25 cellular contexts compared by ENCODE assay signal in the genomic region with DNA sequence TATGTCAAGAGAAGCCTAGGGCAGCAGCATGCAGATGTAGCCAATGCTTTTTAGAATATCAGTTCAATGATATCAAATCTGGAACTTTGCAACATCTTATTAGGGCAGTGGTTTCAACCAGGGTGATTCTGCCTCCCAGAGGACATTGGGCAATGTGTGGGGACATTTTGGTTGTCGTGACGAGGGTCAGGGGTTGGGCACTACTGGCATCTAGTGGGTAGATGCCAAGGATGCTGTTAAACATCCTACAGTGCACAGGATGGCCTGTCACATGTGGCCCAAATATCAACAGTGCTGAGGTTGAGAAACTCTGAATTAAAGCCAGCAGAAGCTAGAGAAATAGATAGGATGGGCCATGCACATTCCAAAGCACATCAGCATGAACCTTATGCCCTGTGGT.
A peak's percentile ranks its signal among the peaks of the same experiment; 100 is the strongest.
DNase-seq lines count a peak whose midpoint lies in the region; ATAC-seq, FAIRE-seq and TF ChIP-seq lines count a peak whose summit lies in the region.
"Had no signal": no experiment of that assay in that cellular context is flagged by ENCODE, and none has a peak within 500 bp of the region (broad histone marks: within the 10 kb centered on the region; RNA-seq: fewer than 3 reads in every experiment).

No MANE protein-coding gene starts in this region.

- TF ChIP-seq EP300 in gastroesophageal sphincter (IDR thresholded peaks at IDR 0.05) (no peak), tibial nerve (IDR thresholded peaks at IDR 0.05) (no peak)

- H3K27me3 ChIP-seq in PC-3 (ENCODE audit: low read length): no peaks in the 10 kb centered on the region
- no peaks in the 10 kb centered on the region for H3K27me3 ChIP-seq in gastroesophageal sphincter
- H3K27me3 ChIP-seq in thyroid gland: no peaks in the 10 kb centered on the region
- H3K27me3 ChIP-seq in brain microvascular endothelial cell (replicated peaks): no peaks in the 10 kb centered on the region
- no peaks in the 10 kb centered on the region for H3K27me3 ChIP-seq in tibial nerve
- H3K27me3 ChIP-seq in endodermal cell (ENCODE audit: control insufficient read depth, insufficient read depth, low read length, poor library complexity, severe bottlenecking): no peaks in the 10 kb centered on the region
- H3K27me3 ChIP-seq: MG63, SJSA1 had no signal

- H3K27me3 Mint-ChIP-seq in endodermal cell (ENCODE audit: insufficient read depth): no peaks in the 10 kb centered on the region

- H3K9me3 Mint-ChIP-seq in endodermal cell: peaks cover 26% of the 10 kb centered on the region
- H3K9me3 Mint-ChIP-seq: activated naive CD8-positive, alpha-beta T cell treated with anti-CD3 and anti-CD28 coated beads, Interleukin-2, amount 50 U/mL, for 24 hours; CD8-positive, alpha-beta T cell; immature natural killer cell had no signal

- H3K4me1 ChIP-seq in PC-3 (ENCODE audit: insufficient read depth, low read length) (no peaks in the 10 kb centered on the region), gastroesophageal sphincter (peaks cover 0 to 31% (median 0%) of the 10 kb centered on the region in 3 donors), thyroid gland (peaks cover 0 to 4% of the 10 kb centered on the region in 2 donors), tibial nerve (no peaks in the 10 kb centered on the region), endodermal cell (ENCODE audit: control insufficient read depth, insufficient read depth, low read length) (no peaks in the 10 kb centered on the region)
- H3K4me1 ChIP-seq: SJSA1 had no signal

- no TSS peak for BruUV-seq in PC-3 (replicated peaks; lab: Mats Ljungman, UMichigan)

- in situ Hi-C loops in brain microvascular endothelial cell (cut with HindIII; ENCODE audit: low pct_ligation_motif_present, low sequenced_read_pairs): no loop called here

- no CpG with 5 or more reads among the region's 2 CpGs for WGBS in gastroesophageal sphincter (ENCODE audit: low coverage in 1 of 2), 2 donors
- 85 to 100% methylated on average over 2 of the region's 2 CpGs for WGBS in thyroid gland, 2 donors
- 71 to 84% methylated on average over 2 of the region's 2 CpGs for WGBS in tibial nerve, 2 donors
- WGBS in endodermal cell (ENCODE audit: insufficient coverage in 1 of 2, insufficient read length in 1 of 2), 2 experiments: 80 to 89% methylated on average over 1 to 2 of the region's 2 CpGs

- no peaks in the 10 kb centered on the region for H3F3A ChIP-seq in PC-3 (ENCODE audit: low read length, unreplicated experiment)

- H3K79me2 ChIP-seq in PC-3 (ENCODE audit: low read length): no peaks in the 10 kb centered on the region

- H2AFZ ChIP-seq in PC-3 (ENCODE audit: low read length): no peak overlapping the region

- no peak overlapping the region for H3K4me2 ChIP-seq in PC-3 (ENCODE audit: low read length)

- peak; percentile 76 for FAIRE-seq in GM12891 (lab: Jason Lieb, UNC)
- FAIRE-seq: bronchial epithelial cell, GM12892, HepG2 had no signal

- intact Hi-C loops in PC-3 (cut with micrococcal nuclease) (loop anchor here (10.0 kb wide), 1 partner anchor 1599 kb away; the partner anchor contains the start of gene FAM9C), thyroid gland (cut with DNase I) (no loop called here)

- no peak overlapping the region for H3K4me3 ChIP-seq in PC-3 (ENCODE audit: low read length)
- no peak overlapping the region for H3K4me3 ChIP-seq in gastroesophageal sphincter
- H3K4me3 ChIP-seq in thyroid gland (replicated peaks in 1 of 3): no peak overlapping the region
- no peak overlapping the region for H3K4me3 ChIP-seq in brain microvascular endothelial cell (ENCODE audit: low read depth, low read length)
- no peak overlapping the region for H3K4me3 ChIP-seq in tibial nerve
- H3K4me3 ChIP-seq in endodermal cell (ENCODE audit: low read length): no peak overlapping the region
- H3K4me3 ChIP-seq: MG63, mucosa of descending colon, SJSA1 had no signal

- H3K27ac Mint-ChIP-seq in endodermal cell: no peak overlapping the region
- H3K27ac Mint-ChIP-seq: activated naive CD8-positive, alpha-beta T cell treated with anti-CD3 and anti-CD28 coated beads, Interleukin-2, amount 50 U/mL, for 24 hours; CD8-positive, alpha-beta T cell; immature natural killer cell; T-helper 17 cell had no signal

- no peak for TF ChIP-seq POLR2A in GM12891 (IDR thresholded peaks at IDR 0.05; ENCODE audit: low read depth, low read length)
- TF ChIP-seq POLR2A in gastroesophageal sphincter (IDR thresholded peaks at IDR 0.05): no peak
- TF ChIP-seq POLR2A in thyroid gland (IDR thresholded peaks at IDR 0.05): no peak
- no peak for TF ChIP-seq POLR2A in tibial nerve (IDR thresholded peaks at IDR 0.05)

- H3K27ac ChIP-seq in PC-3 (ENCODE audit: low read length) (no peak overlapping the region), gastroesophageal sphincter (peak overlapping the region; percentile 35 to 76 (median 70)), thyroid gland (peak overlapping the region; percentile 5 to 74 (median 61)), brain microvascular endothelial cell (no peak overlapping the region), tibial nerve (peak overlapping the region in 2 of 4 donors; percentile 40 to 52), endodermal cell (ENCODE audit: low read depth, low read length) (no peak overlapping the region)
- H3K27ac ChIP-seq: SJSA1 had no signal

- DNase-seq in GM12891 (ENCODE audit: insufficient read length, low spot score) (no peak), PC-3 (peak; percentile 3), thyroid gland (no peak), brain microvascular endothelial cell (no peak), tibial nerve (ENCODE audit: low spot score in 2 of 2) (no peak), endodermal cell (no peak)
- DNase-seq: activated effector memory CD4-positive, alpha-beta T cell treated with anti-CD3 and anti-CD28 coated beads, Interleukin-2, amount 50 U/mL, for 16 hours; activated naive CD8-positive, alpha-beta T cell treated with anti-CD3 and anti-CD28 coated beads, Interleukin-2, amount 50 U/mL, for 24 hours; CD8-positive, alpha-beta T cell; GDM1; HCEC 1CT; immature natural killer cell; left ventricle myocardium superior; MG63; mucosa of descending colon; NCI-H2171 treated with DMSO at 0.1 percent for 48 hours; stimulated activated CD8-positive, alpha-beta memory T cell treated with anti-CD3 and anti-CD28 coated beads, Interleukin-4, amount 100 ng/mL, for 48 hours; substantia nigra; T-helper 17 cell had no signal

- H3K9me3 ChIP-seq in PC-3 (ENCODE audit: low read length): no peaks in the 10 kb centered on the region
- no peaks in the 10 kb centered on the region for H3K9me3 ChIP-seq in gastroesophageal sphincter
- H3K9me3 ChIP-seq in thyroid gland: no peaks in the 10 kb centered on the region
- no peaks in the 10 kb centered on the region for H3K9me3 ChIP-seq in tibial nerve
- no peaks in the 10 kb centered on the region for H3K9me3 ChIP-seq in endodermal cell (ENCODE audit: control insufficient read depth, low read length)
- H3K9me3 ChIP-seq: MG63, mucosa of descending colon, SJSA1 had no signal

- no peaks in the 10 kb centered on the region for H4K20me1 ChIP-seq in PC-3 (ENCODE audit: low read length)

- ATAC-seq in PC-3 (no peak), gastroesophageal sphincter (no peak), GM19035 (IDR thresholded peaks at IDR 0.05; ENCODE audit: unreplicated experiment) (no peak)
- ATAC-seq: activated naive CD8-positive, alpha-beta T cell treated with anti-CD3 and anti-CD28 coated beads, Interleukin-2, amount 50 U/mL, for 24 hours; CD8-positive, alpha-beta T cell; HepG2; left ventricle myocardium superior; mucosa of descending colon; T-helper 17 cell had no signal

- peak; percentile 32; the same call in 1 of the 2 replicates for TF ChIP-seq CTCF in PC-3 (conservative IDR thresholded peaks at IDR 0.05; ENCODE audit: low read depth, low read length)
- no peak for TF ChIP-seq CTCF in gastroesophageal sphincter (IDR thresholded peaks at IDR 0.05)
- TF ChIP-seq CTCF in thyroid gland (IDR thresholded peaks at IDR 0.05): no peak
- no peak for TF ChIP-seq CTCF in brain microvascular endothelial cell (IDR thresholded peaks at IDR 0.05; ENCODE audit: low read depth, low read length, missing control alignments)
- TF ChIP-seq CTCF in tibial nerve (IDR thresholded peaks at IDR 0.05): no peak
- no peak for TF ChIP-seq CTCF in endodermal cell (conservative IDR thresholded peaks at IDR 0.05)

- H3K9ac ChIP-seq in PC-3 (ENCODE audit: low read length) (no peak overlapping the region), endodermal cell (ENCODE audit: extremely low read depth, low read length, poor library complexity, severe bottlenecking) (no peak overlapping the region)

- H3K4me1 Mint-ChIP-seq in endodermal cell: no peaks in the 10 kb centered on the region
- H3K4me1 Mint-ChIP-seq: activated naive CD8-positive, alpha-beta T cell treated with anti-CD3 and anti-CD28 coated beads, Interleukin-2, amount 50 U/mL, for 24 hours; immature natural killer cell; T-helper 17 cell had no signal

- CTCF ChIA-PET in PC-3 (lab: Charles Lee): interaction anchor here (0.5 kb wide), 1 partner anchor 141 kb away, joined by 8 read pairs; no protein-coding TSS in a partner anchor

- H3K4me3 Mint-ChIP-seq in endodermal cell: no peak overlapping the region
- H3K4me3 Mint-ChIP-seq: activated naive CD8-positive, alpha-beta T cell treated with anti-CD3 and anti-CD28 coated beads, Interleukin-2, amount 50 U/mL, for 24 hours; CD8-positive, alpha-beta T cell; immature natural killer cell; T-helper 17 cell had no signal

- H3K36me3 ChIP-seq in PC-3 (ENCODE audit: low read depth, low read length) (no peaks in the 10 kb centered on the region), gastroesophageal sphincter (no peaks in the 10 kb centered on the region), thyroid gland (no peaks in the 10 kb centered on the region), brain microvascular endothelial cell (replicated peaks) (no peaks in the 10 kb centered on the region), tibial nerve (no peaks in the 10 kb centered on the region), endodermal cell (ENCODE audit: control insufficient read depth, insufficient read depth, low read length) (no peaks in the 10 kb centered on the region)
- H3K36me3 ChIP-seq: MG63, SJSA1 had no signal

- no peaks in the 10 kb centered on the region for H3K36me3 Mint-ChIP-seq in endodermal cell (ENCODE audit: low read depth)
- H3K36me3 Mint-ChIP-seq: CD8-positive, alpha-beta T cell; immature natural killer cell had no signal

- POLR2A ChIA-PET in PC-3 (lab: Charles Lee; ENCODE audit: unreplicated experiment): no interaction called here

- no peaks in the 10 kb centered on the region for H3K9me2 ChIP-seq in PC-3 (replicated peaks; ENCODE audit: low read length)

TF ChIP-seq in GM12891, 5 proteins besides CTCF, POLR2A, EP300 and RAD21:
- TF ChIP-seq SPI1 (IDR thresholded peaks at IDR 0.05; ENCODE audit: low read depth, low read length): no peak
- TF ChIP-seq PAX5 (IDR thresholded peaks at IDR 0.05; ENCODE audit: insufficient read depth, low read length, severe bottlenecking): no peak
- TF ChIP-seq POLR2AphosphoS5 (IDR thresholded peaks at IDR 0.05; ENCODE audit: low read depth, low read length): no peak
- no peak for TF ChIP-seq TAF1 (IDR thresholded peaks at IDR 0.05; ENCODE audit: low read depth, low read length)
- no peak for TF ChIP-seq POU2F2 (IDR thresholded peaks at IDR 0.05; ENCODE audit: low read depth, low read length)
TF ChIP-seq in GM12891: peak in this region for 0.

Comparison
In these comparisons a context has a peak if more than half of its experiments do, and no peak if none do; other contexts are left out.
1. H3K27ac ChIP-seq: peak in gastroesophageal sphincter (4 of 4) and thyroid gland (3 of 3); none in PC-3 (single experiment), brain microvascular endothelial cell (single experiment) and endodermal cell (single experiment).